16 cellular contexts compared by ENCODE assay signal in the genomic region with DNA sequence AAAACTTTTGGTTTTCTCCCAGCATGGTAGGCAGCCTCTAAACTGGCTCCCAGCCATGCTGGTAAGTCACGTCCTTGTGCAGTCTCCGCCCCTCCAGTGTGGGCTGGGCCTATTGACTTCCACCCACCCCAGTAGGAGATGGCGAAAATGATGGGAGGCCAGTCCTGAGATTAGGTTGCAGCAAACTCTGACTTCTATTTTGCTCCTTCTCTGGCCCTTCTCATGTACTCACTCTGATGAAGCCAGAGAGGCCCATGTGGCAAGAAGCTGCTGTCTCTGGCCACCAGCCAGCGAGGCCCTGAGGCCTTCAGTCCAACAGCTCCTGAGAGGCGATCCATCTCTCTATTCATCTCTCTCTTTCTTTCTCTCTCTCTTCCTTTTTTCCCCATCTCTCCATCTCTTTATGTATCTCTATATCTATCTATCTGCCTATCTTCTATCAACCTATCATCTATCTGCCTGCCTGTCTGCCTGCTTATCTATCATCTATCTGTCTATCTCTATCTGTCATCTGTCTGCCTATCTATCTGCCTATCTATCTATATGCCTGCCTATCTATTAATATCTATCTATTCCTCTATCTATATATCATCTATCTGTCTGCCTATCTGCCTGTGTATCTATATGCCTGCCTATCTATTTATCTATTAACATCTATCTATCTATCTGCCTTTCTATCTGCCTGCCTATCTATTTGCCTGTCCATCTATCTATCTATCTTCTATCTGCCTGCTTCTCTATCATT. TPM values are rescaled to one million over a fixed set of nuclear protein-coding genes. Genes with fewer than 3 reads are reported as not detected.
DNase-seq lines count a peak whose midpoint lies in the region; ATAC-seq and TF ChIP-seq lines count a peak whose summit lies in the region.
"Had no signal": no experiment of that assay in that cellular context is flagged by ENCODE, and none has a peak within 500 bp of the region (broad histone marks: within the 10 kb centered on the region; RNA-seq: fewer than 3 reads in every experiment).

No MANE protein-coding gene starts in this region.

- H3K4me2 ChIP-seq in SK-N-SH, result no peak overlapping the region

- DNase-seq in AG20443 (ENCODE audit: low spot score), result peak; percentile 72
- peak; percentile 57 for DNase-seq in SK-N-SH
- DNase-seq in fibroblast of the conjunctiva (ENCODE audit: low read depth), result peak; percentile 61
- DNase-seq in posterior vena cava (ENCODE audit: low spot score), result peak; percentile 85
- DNase-seq in activated naive CD8-positive, alpha-beta T cell treated with anti-CD3 and anti-CD28 coated beads for 36 hours, result no peak
- no peak for DNase-seq in H4 (ENCODE audit: low spot score)
- DNase-seq: activated CD4-positive, alpha-beta T cell treated with anti-CD3 and anti-CD28 coated beads, Interleukin-2, amount 50 U/mL, for 48 hours; activated naive CD4-positive, alpha-beta T cell treated with anti-CD3 and anti-CD28 coated beads for 36 hours; CD4-positive, CD25-positive, alpha-beta regulatory T cell; hippocampal formation; NCI-H1694 treated with DMSO at 0.1 percent for 48 hours; upper lobe of left lung had no signal

- no peaks in the 10 kb centered on the region for H3K79me2 ChIP-seq in SK-N-SH (ENCODE audit: insufficient read depth)

- no peak for ATAC-seq in GM19328 (IDR thresholded peaks at IDR 0.05; ENCODE audit: unreplicated experiment)
- ATAC-seq in stimulated activated memory B cell treated with anti-CD40 and anti-IgM and Interleukin-4, amounts not matched to agents 10 μg/mL and 1 μg/mL and 100 μg/mL, for 72 hours, result no peak

- TF ChIP-seq CTCF in SK-N-SH (IDR thresholded peaks at IDR 0.05), result no peak

- no peaks in the 10 kb centered on the region for H3F3A ChIP-seq in SK-N-SH (replicated peaks; ENCODE audit: insufficient read depth)

- intact Hi-C loops in posterior vena cava (cut with DNase I), result no loop called here

- no peak overlapping the region for H3K4me3 Mint-ChIP-seq in activated naive CD8-positive, alpha-beta T cell treated with anti-CD3 and anti-CD28 coated beads for 36 hours
- no peak overlapping the region for H3K4me3 Mint-ChIP-seq in stimulated activated memory B cell treated with anti-CD40 and anti-IgM and Interleukin-4, amounts not matched to agents 10 μg/mL and 1 μg/mL and 100 μg/mL, for 72 hours
- H3K4me3 Mint-ChIP-seq: activated naive CD4-positive, alpha-beta T cell treated with anti-CD3 and anti-CD28 coated beads for 36 hours; CD4-positive, CD25-positive, alpha-beta regulatory T cell; dendritic cell treated with granulocyte-macrophage colony-stimulating factor and Interleukin-4, amounts not matched to agents 40 ng/mL and 50 ng/mL, for 4 days; memory B cell had no signal

- no peaks in the 10 kb centered on the region for H3K4me1 Mint-ChIP-seq in activated naive CD8-positive, alpha-beta T cell treated with anti-CD3 and anti-CD28 coated beads for 36 hours
- H3K4me1 Mint-ChIP-seq in stimulated activated memory B cell treated with anti-CD40 and anti-IgM and Interleukin-4, amounts not matched to agents 10 μg/mL and 1 μg/mL and 100 μg/mL, for 72 hours, result no peaks in the 10 kb centered on the region
- H3K4me1 Mint-ChIP-seq: memory B cell had no signal

- H3K9me2 ChIP-seq in SK-N-SH, result no peaks in the 10 kb centered on the region

- TF ChIP-seq RAD21 in SK-N-SH (IDR thresholded peaks at IDR 0.05; ENCODE audit: low read length), result no peak

- CTCF ChIA-PET in SK-N-SH (lab: Yijun Ruan, JAX), result no interaction called here

- no peak overlapping the region for H2AFZ ChIP-seq in SK-N-SH (ENCODE audit: low read depth)

- no peaks in the 10 kb centered on the region for H3K9me3 ChIP-seq in SK-N-SH
- H3K9me3 ChIP-seq: upper lobe of left lung had no signal

- 81% methylated on average over 5 of the region's 5 CpGs for WGBS in SK-N-SH (ENCODE audit: low lambda C conversion rate)

- H3K27me3 Mint-ChIP-seq in activated naive CD8-positive, alpha-beta T cell treated with anti-CD3 and anti-CD28 coated beads for 36 hours, result peaks cover under 1% of the 10 kb centered on the region
- peaks cover 10% of the 10 kb centered on the region for H3K27me3 Mint-ChIP-seq in stimulated activated memory B cell treated with anti-CD40 and anti-IgM and Interleukin-4, amounts not matched to agents 10 μg/mL and 1 μg/mL and 100 μg/mL, for 72 hours

- no peak overlapping the region for H3K27ac Mint-ChIP-seq in activated naive CD8-positive, alpha-beta T cell treated with anti-CD3 and anti-CD28 coated beads for 36 hours
- no peak overlapping the region for H3K27ac Mint-ChIP-seq in stimulated activated memory B cell treated with anti-CD40 and anti-IgM and Interleukin-4, amounts not matched to agents 10 μg/mL and 1 μg/mL and 100 μg/mL, for 72 hours
- H3K27ac Mint-ChIP-seq: activated naive CD4-positive, alpha-beta T cell treated with anti-CD3 and anti-CD28 coated beads for 36 hours; CD4-positive, CD25-positive, alpha-beta regulatory T cell; dendritic cell treated with granulocyte-macrophage colony-stimulating factor and Interleukin-4, amounts not matched to agents 40 ng/mL and 50 ng/mL, for 4 days; memory B cell had no signal

- H3K9ac ChIP-seq in SK-N-SH, result no peak overlapping the region

- no peaks in the 10 kb centered on the region for H3K36me3 Mint-ChIP-seq in activated naive CD8-positive, alpha-beta T cell treated with anti-CD3 and anti-CD28 coated beads for 36 hours
- no peaks in the 10 kb centered on the region for H3K36me3 Mint-ChIP-seq in stimulated activated memory B cell treated with anti-CD40 and anti-IgM and Interleukin-4, amounts not matched to agents 10 μg/mL and 1 μg/mL and 100 μg/mL, for 72 hours
- H3K36me3 Mint-ChIP-seq: CD4-positive, CD25-positive, alpha-beta regulatory T cell; memory B cell had no signal

- H3K27me3 ChIP-seq in SK-N-SH (ENCODE audit: insufficient read depth), result no peaks in the 10 kb centered on the region
- H3K27me3 ChIP-seq: upper lobe of left lung had no signal

- no peak overlapping the region for H3K4me3 ChIP-seq in SK-N-SH (ENCODE audit: low read depth in 2 of 2, low read length in 1 of 2)
- H3K4me3 ChIP-seq: upper lobe of left lung had no signal

- POLR2A ChIA-PET in SK-N-SH (lab: Yijun Ruan, JAX), result no interaction called here

- no peak for TF ChIP-seq EP300 in SK-N-SH (IDR thresholded peaks at IDR 0.05; ENCODE audit: borderline replicate concordance in 1 of 2, low read depth in 1 of 2, low read length in 1 of 2)

- no peaks in the 10 kb centered on the region for H3K9me3 Mint-ChIP-seq in activated naive CD8-positive, alpha-beta T cell treated with anti-CD3 and anti-CD28 coated beads for 36 hours
- H3K9me3 Mint-ChIP-seq in stimulated activated memory B cell treated with anti-CD40 and anti-IgM and Interleukin-4, amounts not matched to agents 10 μg/mL and 1 μg/mL and 100 μg/mL, for 72 hours, result peaks cover 2% of the 10 kb centered on the region
- H3K9me3 Mint-ChIP-seq: dendritic cell treated with granulocyte-macrophage colony-stimulating factor and Interleukin-4, amounts not matched to agents 40 ng/mL and 50 ng/mL, for 4 days had no signal

- peaks cover 3 to 10% of the 10 kb centered on the region in 2 experiments; a peak in 1 of 4 replicates for H3K4me1 ChIP-seq in SK-N-SH (ENCODE audit: control insufficient read depth in 1 of 2, insufficient read depth in 2 of 2, low read depth in 1 of 2, low read length in 1 of 2)
- H3K4me1 ChIP-seq: upper lobe of left lung had no signal

- no peak overlapping the region for H3K27ac ChIP-seq in SK-N-SH (ENCODE audit: low read depth in 2 of 2, low read length in 1 of 2)
- H3K27ac ChIP-seq: upper lobe of left lung had no signal

- H3K36me3 ChIP-seq in SK-N-SH (replicated peaks in 1 of 2; ENCODE audit: control insufficient read depth in 1 of 2, insufficient read depth in 2 of 2, low read length in 1 of 2), result no peaks in the 10 kb centered on the region
- H3K36me3 ChIP-seq: upper lobe of left lung had no signal

- no peaks in the 10 kb centered on the region for H4K20me1 ChIP-seq in SK-N-SH (ENCODE audit: insufficient read depth)

TF ChIP-seq in SK-N-SH, 30 proteins besides CTCF, POLR2A, EP300 and RAD21:
- TF ChIP-seq NFIC (IDR thresholded peaks at IDR 0.05; ENCODE audit: borderline replicate concordance) (0 out of 2 replicates have a peak, but pooled peaks have one; percentile 29), MEF2A (IDR thresholded peaks at IDR 0.05; ENCODE audit: borderline replicate concordance, low read depth) (no peak), SMC3 (IDR thresholded peaks at IDR 0.05; ENCODE audit: low read depth, low read length) (no peak), GATA2 (CRISPR knock-in tag; IDR thresholded peaks at IDR 0.05) (peak; percentile 16; the same call in 1 of the 2 replicates)

RNA-seq across cellular contexts. Expression of gene STX16, which starts 52.6 kb away (rescaled TPM):
- 63.8 and 90.9 TPM in 2 replicates for polyA plus RNA-seq in SK-N-SH (2012; rRNA removed)
- polyA plus RNA-seq in SK-N-SH (2012; cell fraction: cytosol; rRNA removed), result 54.0 and 56.0 TPM in 2 replicates
- 199 and 277 TPM in 2 replicates for polyA plus RNA-seq in SK-N-SH (2012; cell fraction: nucleus; rRNA removed)
- 10 to 100 TPM; 38.7 to 41.5 TPM for total RNA-seq in posterior vena cava
- 10 to 100 TPM; 84.0 to 93.5 TPM for total RNA-seq in activated naive CD8-positive, alpha-beta T cell treated with anti-CD3 and anti-CD28 coated beads for 36 hours
- total RNA-seq in H4 (2014; rRNA removed; shearing (Covaris generic)), result 6.1 and 8.8 TPM in 2 replicates

Comparison
In these comparisons a context has a peak if more than half of its experiments do, and no peak if none do; other contexts are left out.
1. DNase-seq: peak in AG20443 (single experiment), SK-N-SH (single experiment), fibroblast of the conjunctiva (single experiment) and posterior vena cava (single experiment); none in activated naive CD8-positive, alpha-beta T cell treated with anti-CD3 and anti-CD28 coated beads for 36 hours (single experiment) and H4 (single experiment).